Comparison of ENCODE assay signal across 1 cellular context in genomic region chr1:24048205-24048869, GRCh38.
TF ChIP-seq lines count a peak whose summit lies in the region.

No MANE protein-coding gene starts in this region.

TF ChIP-seq in GM23338, 12 proteins besides CTCF, POLR2A, EP300 and RAD21 (continued from another document):
- TF ChIP-seq REST (IDR thresholded peaks at IDR 0.05; ENCODE audit: unreplicated experiment) (no peak), EZH2phosphoT487 (IDR thresholded peaks at IDR 0.05; ENCODE audit: unreplicated experiment) (no peak), EZH2 (IDR thresholded peaks at IDR 0.05; ENCODE audit: low read depth, unreplicated experiment) (no peak), JUNB (IDR thresholded peaks at IDR 0.05; ENCODE audit: unreplicated experiment) (no peak), ZNF114 (CRISPR knock-in tag; IDR thresholded peaks at IDR 0.05) (no peak)
